ENCODE assay signal across 21 cellular contexts in the genomic region with DNA sequence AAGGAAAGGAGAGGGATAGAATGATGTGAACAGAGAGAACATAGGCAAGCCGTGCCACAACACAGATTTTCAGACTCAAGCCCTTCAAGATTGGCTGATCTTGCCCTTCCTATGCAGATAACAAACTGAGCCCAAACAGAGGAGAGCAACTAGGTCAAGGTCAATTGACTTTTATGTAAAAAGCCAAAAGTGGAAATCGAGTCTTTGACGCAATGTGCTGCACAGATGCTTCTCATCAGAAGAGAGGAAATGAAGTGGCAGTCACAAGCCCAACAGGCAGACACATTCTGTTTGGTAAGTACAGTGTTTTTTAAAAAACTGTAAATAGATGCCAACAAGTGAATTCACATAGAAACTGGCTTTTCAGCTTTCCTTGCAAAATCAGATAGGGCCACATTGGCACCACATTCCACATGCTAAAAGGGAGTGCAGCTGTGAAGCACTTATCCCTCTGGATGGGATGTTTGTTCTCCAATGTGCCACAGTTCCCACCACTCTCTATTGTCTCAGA.
DNase-seq lines count a peak whose midpoint lies in the region; ATAC-seq and TF ChIP-seq lines count a peak whose summit lies in the region.
"Had no signal": no experiment of that assay in that cellular context is flagged by ENCODE, and none has a peak within 500 bp of the region (broad histone marks: within the 10 kb centered on the region; RNA-seq: fewer than 3 reads in every experiment).

No MANE protein-coding gene starts in this region.

- peak in 3 of 4 donors; percentile 4 to 57 (median 10) for ATAC-seq in right lobe of liver
- ATAC-seq: CD8-positive, alpha-beta T cell; Panc1 had no signal

- H3K4me3 Mint-ChIP-seq in chondrocyte (ENCODE audit: unreplicated experiment) = no peak overlapping the region
- H3K4me3 Mint-ChIP-seq: CD8-positive, alpha-beta T cell; T-helper 1 cell treated with Interleukin-12 subunit alpha and Interleukin-12 subunit beta and Interleukin-4 antibody, amounts not matched to agents 30 μg/mL and 1 μg/mL, for 36 hours had no signal

- no peak for TF ChIP-seq POLR2A in right lobe of liver (IDR thresholded peaks at IDR 0.05)
- TF ChIP-seq POLR2A in esophagus squamous epithelium (IDR thresholded peaks at IDR 0.05) = no peak

- H3K27ac ChIP-seq in right lobe of liver (peak overlapping the region in 2 of 3 donors; percentile 8 to 86), esophagus squamous epithelium (no peak overlapping the region)
- H3K27ac ChIP-seq: C4-2B, GM23248 had no signal

- no peaks in the 10 kb centered on the region for H3K27me3 Mint-ChIP-seq in chondrocyte (ENCODE audit: low read depth)

- H3K4me1 ChIP-seq in right lobe of liver (peaks cover 0 to 53% (median 15%) of the 10 kb centered on the region in 4 donors), esophagus squamous epithelium (no peaks in the 10 kb centered on the region)
- H3K4me1 ChIP-seq: Caco-2 had no signal

- H3K27me3 ChIP-seq in right lobe of liver (no peaks in the 10 kb centered on the region), esophagus squamous epithelium (no peaks in the 10 kb centered on the region)

- H3K9me3 ChIP-seq in right lobe of liver (no peaks in the 10 kb centered on the region), esophagus squamous epithelium (no peaks in the 10 kb centered on the region)
- H3K9me3 ChIP-seq: Caco-2 had no signal

- 31% methylated on average over 3 of the region's 3 CpGs for WGBS in right lobe of liver (ENCODE audit: insufficient coverage, low coverage, low lambda C conversion rate, missing lambda C conversion rate)
- 63 to 82% methylated on average over 3 of the region's 3 CpGs for WGBS in esophagus squamous epithelium, 2 donors

- no peaks in the 10 kb centered on the region for H3K4me1 Mint-ChIP-seq in chondrocyte (ENCODE audit: low read depth)

- H3K36me3 Mint-ChIP-seq in chondrocyte (ENCODE audit: low read depth) = peaks cover 3% of the 10 kb centered on the region
- H3K36me3 Mint-ChIP-seq: CD8-positive, alpha-beta T cell had no signal

- intact Hi-C loops in right lobe of liver (cut with DNase I) = no loop called here
- intact Hi-C loops in esophagus squamous epithelium (cut with DNase I) = no loop called here

- H3K4me3 ChIP-seq in right lobe of liver = no peak overlapping the region
- no peak overlapping the region for H3K4me3 ChIP-seq in esophagus squamous epithelium
- H3K4me3 ChIP-seq: GM23248 had no signal

- no peak for TF ChIP-seq CTCF in right lobe of liver (IDR thresholded peaks at IDR 0.05)
- TF ChIP-seq CTCF in chondrocyte (IDR thresholded peaks at IDR 0.05) = no peak
- TF ChIP-seq CTCF in esophagus squamous epithelium (IDR thresholded peaks at IDR 0.05) = no peak

- H3K36me3 ChIP-seq in right lobe of liver = no peaks in the 10 kb centered on the region
- no peaks in the 10 kb centered on the region for H3K36me3 ChIP-seq in esophagus squamous epithelium

- no peaks in the 10 kb centered on the region for H3K9me3 Mint-ChIP-seq in chondrocyte (ENCODE audit: low read depth)
- H3K9me3 Mint-ChIP-seq: CD8-positive, alpha-beta T cell; T-helper 1 cell treated with Interleukin-12 subunit alpha and Interleukin-12 subunit beta and Interleukin-4 antibody, amounts not matched to agents 30 μg/mL and 1 μg/mL, for 36 hours had no signal

- DNase-seq in Ammon's horn (ENCODE audit: low spot score) = peak; percentile 27
- DNase-seq in GF-D8 (lab: John Stamatoyannopoulos, UW) = peak; percentile 27
- peak; percentile 20 for DNase-seq in SKM-1 treated with dmso at 0.1 percent for 144 hours (lab: John Stamatoyannopoulos, UW; ENCODE audit: unreplicated experiment)
- DNase-seq in right lobe of liver = no peak
- no peak for DNase-seq in chondrocyte (ENCODE audit: low spot score)
- DNase-seq in NCI-H2227 treated with DMSO at 0.1 percent for 48 hours (lab: John Stamatoyannopoulos, UW) = no peak
- no peak for DNase-seq in esophagus squamous epithelium (lab: John Stamatoyannopoulos, UW)
- DNase-seq: Caco-2; CD8-positive, alpha-beta T cell; GM23248; H7; KG1; NCI-H1105; NCI-H146; NCI-H1930; NCI-H526 treated with DMSO at 0.1 percent for 48 hours; SHP77 treated with DMSO at 0.1 percent for 48 hours; SW 1271 had no signal

- no peak overlapping the region for H3K27ac Mint-ChIP-seq in chondrocyte (ENCODE audit: unreplicated experiment)
- H3K27ac Mint-ChIP-seq: CD8-positive, alpha-beta T cell; T-helper 1 cell treated with Interleukin-12 subunit alpha and Interleukin-12 subunit beta and Interleukin-4 antibody, amounts not matched to agents 30 μg/mL and 1 μg/mL, for 36 hours had no signal

Comparison
In these comparisons a context has a peak if more than half of its experiments do, and no peak if none do; other contexts are left out.
1. DNase-seq: peak in Ammon's horn (single experiment), GF-D8 (single experiment) and SKM-1 treated with dmso at 0.1 percent for 144 hours (single experiment); none in right lobe of liver (0 of 3), chondrocyte (single experiment), NCI-H2227 treated with DMSO at 0.1 percent for 48 hours (single experiment) and esophagus squamous epithelium (single experiment).
2. H3K27ac ChIP-seq: peak in right lobe of liver (2 of 3); none in esophagus squamous epithelium (0 of 4).